ENCODE assay signal across 1 cellular context in genomic region chr7:152463714-152464311, GRCh38.
A peak's percentile ranks its signal among the peaks of the same experiment; 100 is the strongest.
TF ChIP-seq lines count a peak whose summit lies in the region.

No MANE protein-coding gene starts in this region.

TF ChIP-seq in HepG2, 621 proteins besides CTCF, POLR2A, EP300 and RAD21 (continued from another document and continues in another):
- TF ChIP-seq HNF1B (CRISPR knock-in tag; IDR thresholded peaks at IDR 0.05), result no peak
- TF ChIP-seq MEIS1 (CRISPR knock-in tag; IDR thresholded peaks at IDR 0.05; ENCODE audit: borderline replicate concordance), result peak; percentile 100
- TF ChIP-seq IRX3 (CRISPR knock-in tag; IDR thresholded peaks at IDR 0.05; ENCODE audit: borderline replicate concordance, low read depth), result peak; percentile 35
- TF ChIP-seq STAG1 (CRISPR knock-in tag; IDR thresholded peaks at IDR 0.05), result no peak
- TF ChIP-seq MEF2D (CRISPR knock-in tag; IDR thresholded peaks at IDR 0.05), result no peak
- 0 out of 2 replicates have a peak, but pooled peaks have one; percentile 39 for TF ChIP-seq MYC (CRISPR knock-in tag; IDR thresholded peaks at IDR 0.05; ENCODE audit: borderline replicate concordance)
- TF ChIP-seq, protein P1, sequence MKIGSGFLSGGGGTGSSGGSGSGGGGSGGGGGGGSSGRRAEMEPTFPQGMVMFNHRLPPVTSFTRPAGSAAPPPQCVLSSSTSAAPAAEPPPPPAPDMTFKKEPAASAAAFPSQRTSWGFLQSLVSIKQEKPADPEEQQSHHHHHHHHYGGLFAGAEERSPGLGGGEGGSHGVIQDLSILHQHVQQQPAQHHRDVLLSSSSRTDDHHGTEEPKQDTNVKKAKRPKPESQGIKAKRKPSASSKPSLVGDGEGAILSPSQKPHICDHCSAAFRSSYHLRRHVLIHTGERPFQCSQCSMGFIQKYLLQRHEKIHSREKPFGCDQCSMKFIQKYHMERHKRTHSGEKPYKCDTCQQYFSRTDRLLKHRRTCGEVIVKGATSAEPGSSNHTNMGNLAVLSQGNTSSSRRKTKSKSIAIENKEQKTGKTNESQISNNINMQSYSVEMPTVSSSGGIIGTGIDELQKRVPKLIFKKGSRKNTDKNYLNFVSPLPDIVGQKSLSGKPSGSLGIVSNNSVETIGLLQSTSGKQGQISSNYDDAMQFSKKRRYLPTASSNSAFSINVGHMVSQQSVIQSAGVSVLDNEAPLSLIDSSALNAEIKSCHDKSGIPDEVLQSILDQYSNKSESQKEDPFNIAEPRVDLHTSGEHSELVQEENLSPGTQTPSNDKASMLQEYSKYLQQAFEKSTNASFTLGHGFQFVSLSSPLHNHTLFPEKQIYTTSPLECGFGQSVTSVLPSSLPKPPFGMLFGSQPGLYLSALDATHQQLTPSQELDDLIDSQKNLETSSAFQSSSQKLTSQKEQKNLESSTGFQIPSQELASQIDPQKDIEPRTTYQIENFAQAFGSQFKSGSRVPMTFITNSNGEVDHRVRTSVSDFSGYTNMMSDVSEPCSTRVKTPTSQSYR (CRISPR knock-in tag; IDR thresholded peaks at IDR 0.05; ENCODE audit: borderline replicate concordance), result peak; percentile 91
- no peak for TF ChIP-seq ZNF326 (CRISPR knock-in tag; IDR thresholded peaks at IDR 0.05; ENCODE audit: borderline replicate concordance)
- TF ChIP-seq GATAD2A (CRISPR knock-in tag; IDR thresholded peaks at IDR 0.05), result 0 out of 2 replicates have a peak, but pooled peaks have one; percentile 10
- TF ChIP-seq ZHX2 (IDR thresholded peaks at IDR 0.05; ENCODE audit: low read depth), result no peak
- 0 out of 2 replicates have a peak, but pooled peaks have one; percentile 9 for TF ChIP-seq ZHX2 (CRISPR knock-in tag; IDR thresholded peaks at IDR 0.05; ENCODE audit: borderline replicate concordance)
- peak; percentile 79 for TF ChIP-seq SIN3A (IDR thresholded peaks at IDR 0.05; ENCODE audit: borderline replicate concordance, low read depth, low read length)
- peak; percentile 3; the same call in 1 of the 2 replicates for TF ChIP-seq HIVEP1 (CRISPR knock-in tag; IDR thresholded peaks at IDR 0.05)
- TF ChIP-seq, protein P2, sequence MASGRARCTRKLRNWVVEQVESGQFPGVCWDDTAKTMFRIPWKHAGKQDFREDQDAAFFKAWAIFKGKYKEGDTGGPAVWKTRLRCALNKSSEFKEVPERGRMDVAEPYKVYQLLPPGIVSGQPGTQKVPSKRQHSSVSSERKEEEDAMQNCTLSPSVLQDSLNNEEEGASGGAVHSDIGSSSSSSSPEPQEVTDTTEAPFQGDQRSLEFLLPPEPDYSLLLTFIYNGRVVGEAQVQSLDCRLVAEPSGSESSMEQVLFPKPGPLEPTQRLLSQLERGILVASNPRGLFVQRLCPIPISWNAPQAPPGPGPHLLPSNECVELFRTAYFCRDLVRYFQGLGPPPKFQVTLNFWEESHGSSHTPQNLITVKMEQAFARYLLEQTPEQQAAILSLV (CRISPR knock-in tag; IDR thresholded peaks at IDR 0.05; ENCODE audit: borderline replicate concordance), result 0 out of 2 replicates have a peak, but pooled peaks have one; percentile 6
- TF ChIP-seq, protein P3, sequence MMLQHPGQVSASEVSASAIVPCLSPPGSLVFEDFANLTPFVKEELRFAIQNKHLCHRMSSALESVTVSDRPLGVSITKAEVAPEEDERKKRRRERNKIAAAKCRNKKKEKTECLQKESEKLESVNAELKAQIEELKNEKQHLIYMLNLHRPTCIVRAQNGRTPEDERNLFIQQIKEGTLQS (CRISPR knock-in tag; IDR thresholded peaks at IDR 0.05), result 0 out of 2 replicates have a peak, but pooled peaks have one; percentile 12
- peak; percentile 93 for TF ChIP-seq ELF1 (CRISPR knock-in tag; IDR thresholded peaks at IDR 0.05)
- TF ChIP-seq HNRNPL (IDR thresholded peaks at IDR 0.05; ENCODE audit: low read depth, low read length), result no peak
- TF ChIP-seq, protein P4, sequence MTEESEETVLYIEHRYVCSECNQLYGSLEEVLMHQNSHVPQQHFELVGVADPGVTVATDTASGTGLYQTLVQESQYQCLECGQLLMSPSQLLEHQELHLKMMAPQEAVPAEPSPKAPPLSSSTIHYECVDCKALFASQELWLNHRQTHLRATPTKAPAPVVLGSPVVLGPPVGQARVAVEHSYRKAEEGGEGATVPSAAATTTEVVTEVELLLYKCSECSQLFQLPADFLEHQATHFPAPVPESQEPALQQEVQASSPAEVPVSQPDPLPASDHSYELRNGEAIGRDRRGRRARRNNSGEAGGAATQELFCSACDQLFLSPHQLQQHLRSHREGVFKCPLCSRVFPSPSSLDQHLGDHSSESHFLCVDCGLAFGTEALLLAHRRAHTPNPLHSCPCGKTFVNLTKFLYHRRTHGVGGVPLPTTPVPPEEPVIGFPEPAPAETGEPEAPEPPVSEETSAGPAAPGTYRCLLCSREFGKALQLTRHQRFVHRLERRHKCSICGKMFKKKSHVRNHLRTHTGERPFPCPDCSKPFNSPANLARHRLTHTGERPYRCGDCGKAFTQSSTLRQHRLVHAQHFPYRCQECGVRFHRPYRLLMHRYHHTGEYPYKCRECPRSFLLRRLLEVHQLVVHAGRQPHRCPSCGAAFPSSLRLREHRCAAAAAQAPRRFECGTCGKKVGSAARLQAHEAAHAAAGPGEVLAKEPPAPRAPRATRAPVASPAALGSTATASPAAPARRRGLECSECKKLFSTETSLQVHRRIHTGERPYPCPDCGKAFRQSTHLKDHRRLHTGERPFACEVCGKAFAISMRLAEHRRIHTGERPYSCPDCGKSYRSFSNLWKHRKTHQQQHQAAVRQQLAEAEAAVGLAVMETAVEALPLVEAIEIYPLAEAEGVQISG (CRISPR knock-in tag; IDR thresholded peaks at IDR 0.05), result peak; percentile 60
- peak; percentile 88 for TF ChIP-seq NFYC (CRISPR knock-in tag; IDR thresholded peaks at IDR 0.05)
- peak; percentile 54; the same call in 1 of the 2 replicates for TF ChIP-seq HOXA3 (CRISPR knock-in tag; IDR thresholded peaks at IDR 0.05)
- TF ChIP-seq BHLHE40 (IDR thresholded peaks at IDR 0.05; ENCODE audit: low read length), result peak; percentile 61
- TF ChIP-seq, protein P5, sequence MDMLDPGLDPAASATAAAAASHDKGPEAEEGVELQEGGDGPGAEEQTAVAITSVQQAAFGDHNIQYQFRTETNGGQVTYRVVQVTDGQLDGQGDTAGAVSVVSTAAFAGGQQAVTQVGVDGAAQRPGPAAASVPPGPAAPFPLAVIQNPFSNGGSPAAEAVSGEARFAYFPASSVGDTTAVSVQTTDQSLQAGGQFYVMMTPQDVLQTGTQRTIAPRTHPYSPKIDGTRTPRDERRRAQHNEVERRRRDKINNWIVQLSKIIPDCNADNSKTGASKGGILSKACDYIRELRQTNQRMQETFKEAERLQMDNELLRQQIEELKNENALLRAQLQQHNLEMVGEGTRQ (IDR thresholded peaks at IDR 0.05; ENCODE audit: low read depth, low read length), result no peak
- TF ChIP-seq, protein P5 (CRISPR knock-in tag; IDR thresholded peaks at IDR 0.05; ENCODE audit: borderline replicate concordance), result 0 out of 2 replicates have a peak, but pooled peaks have one; percentile 25
- peak; percentile 37; the same call in 1 of the 2 replicates for TF ChIP-seq PITX1 (CRISPR knock-in tag; IDR thresholded peaks at IDR 0.05)
- TF ChIP-seq PHF20 (CRISPR knock-in tag; IDR thresholded peaks at IDR 0.05), result peak; percentile 9; the same call in 1 of the 2 replicates
- TF ChIP-seq ZNF761 (CRISPR knock-in tag; conservative IDR thresholded peaks at IDR 0.05), result peak; percentile 33; the same call in 1 of the 2 replicates
- TF ChIP-seq KDM2A (CRISPR knock-in tag; IDR thresholded peaks at IDR 0.05; ENCODE audit: borderline replicate concordance, low read depth), result no peak
- TF ChIP-seq SP2 (CRISPR knock-in tag; IDR thresholded peaks at IDR 0.05), result peak; percentile 89
- TF ChIP-seq TFDP1 (CRISPR knock-in tag; IDR thresholded peaks at IDR 0.05; ENCODE audit: borderline replicate concordance), result peak; percentile 44; the same call in 1 of the 2 replicates
- TF ChIP-seq FOXA3 (CRISPR knock-in tag; IDR thresholded peaks at IDR 0.05), result 0 out of 2 replicates have a peak, but pooled peaks have one; percentile 15
- TF ChIP-seq ZBTB39 (CRISPR knock-in tag; IDR thresholded peaks at IDR 0.05), result no peak
- TF ChIP-seq MXI1 (IDR thresholded peaks at IDR 0.05; ENCODE audit: borderline replicate concordance, low read depth, low read length), result peak; percentile 77; the same call in 1 of the 3 replicates
- no peak for TF ChIP-seq ZNF619 (CRISPR knock-in tag; IDR thresholded peaks at IDR 0.05)
- peak; percentile 9 for TF ChIP-seq HNRNPK (IDR thresholded peaks at IDR 0.05; ENCODE audit: low read depth, low read length, poor library complexity, severe bottlenecking)
- no peak for TF ChIP-seq KDM5B (CRISPR knock-in tag; IDR thresholded peaks at IDR 0.05; ENCODE audit: borderline replicate concordance)
